9 cellular contexts compared by ENCODE assay signal in genomic region chr11:46307785-46308341, GRCh38.
"Had no signal": no experiment of that assay in that cellular context is flagged by ENCODE, and none has a peak within 500 bp of the region (broad histone marks: within the 10 kb centered on the region; RNA-seq: fewer than 3 reads in every experiment).

No MANE protein-coding gene starts in this region.

- H3K36me3 Mint-ChIP-seq: activated naive CD4-positive, alpha-beta T cell treated with anti-CD3 and anti-CD28 coated beads, Interleukin-2, amount 50 U/mL, for 72 hours had no signal

- FAIRE-seq: frontal cortex, kidney had no signal

- H3K4me1 ChIP-seq: body of pancreas, thyroid gland, uterus had no signal

- H3K36me3 ChIP-seq: thyroid gland, uterus had no signal

- H3K9me3 ChIP-seq: body of pancreas, heart right ventricle, thyroid gland, uterus had no signal

- H3K4me3 Mint-ChIP-seq: neural crest cell had no signal

- H3K27ac Mint-ChIP-seq: activated naive CD4-positive, alpha-beta T cell treated with anti-CD3 and anti-CD28 coated beads, Interleukin-2, amount 50 U/mL, for 72 hours had no signal

- H3K27ac ChIP-seq: body of pancreas, coronary artery, heart right ventricle, thyroid gland, uterus had no signal

- H3K4me3 ChIP-seq: body of pancreas, coronary artery, heart right ventricle, thyroid gland, uterus had no signal

- H3K27me3 ChIP-seq: body of pancreas, heart right ventricle, thyroid gland, uterus had no signal

- H3K9me3 Mint-ChIP-seq: activated naive CD4-positive, alpha-beta T cell treated with anti-CD3 and anti-CD28 coated beads, Interleukin-2, amount 50 U/mL, for 72 hours; neural crest cell had no signal
